In genomic region chr2:27671235-27671634, GRCh38 we compare ENCODE assay signal across 1 cellular context.
TF ChIP-seq lines count a peak whose summit lies in the region.

No MANE protein-coding gene starts in this region.

TF ChIP-seq in A549, 52 proteins besides CTCF, POLR2A, EP300 and RAD21:
- TF ChIP-seq POLR2AphosphoS2 (conservative IDR thresholded peaks at IDR 0.05; ENCODE audit: low read length) (no peak), SMC3 (IDR thresholded peaks at IDR 0.05) (no peak), CHD4 (IDR thresholded peaks at IDR 0.05; ENCODE audit: borderline replicate concordance) (no peak), HOXA7 (CRISPR knock-in tag; IDR thresholded peaks at IDR 0.05) (no peak), PBX3 (IDR thresholded peaks at IDR 0.05) (no peak), ZSCAN20 (CRISPR knock-in tag; IDR thresholded peaks at IDR 0.05) (no peak), ESRRA (IDR thresholded peaks at IDR 0.05; ENCODE audit: borderline replicate concordance, low read length) (no peak), FOSB (CRISPR knock-in tag; IDR thresholded peaks at IDR 0.05) (no peak), MAX (IDR thresholded peaks at IDR 0.05) (no peak)
